In the genomic region with DNA sequence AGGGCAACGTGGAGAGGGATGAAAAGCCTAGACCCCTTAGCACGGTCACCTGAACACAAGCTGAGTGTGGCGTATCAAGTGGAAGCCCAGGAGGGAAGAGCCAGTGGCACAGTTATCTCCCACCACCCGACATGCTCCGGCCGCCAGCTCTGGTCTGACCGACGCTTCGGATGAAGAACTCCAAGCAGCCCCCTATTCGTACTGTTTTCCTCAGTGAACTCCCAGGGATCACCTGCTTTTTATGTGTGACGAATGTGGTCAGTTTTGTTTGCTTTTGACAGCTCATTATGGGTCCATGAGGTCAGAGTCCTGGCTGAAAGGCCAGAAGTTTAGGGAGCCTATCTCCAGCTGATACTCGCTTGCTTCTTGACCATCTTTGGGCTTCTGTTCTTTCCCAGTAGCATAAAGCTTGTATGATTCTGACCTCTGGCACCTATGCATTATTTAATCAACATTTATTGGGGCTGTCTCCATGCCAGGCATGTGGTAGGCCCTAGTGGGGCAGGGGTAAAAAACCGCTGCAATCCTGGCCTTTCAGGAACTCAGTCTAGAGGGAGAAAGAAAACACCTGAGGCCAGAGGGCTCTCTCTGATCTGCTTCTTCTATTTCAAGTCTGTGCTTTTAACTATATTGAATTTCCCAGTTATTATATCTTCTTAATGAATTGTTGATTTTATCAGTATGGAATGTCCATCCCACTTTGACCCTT, we compare ENCODE assay signal across 1 cellular context.
A peak's percentile ranks its signal among the peaks of the same experiment; 100 is the strongest.
TF ChIP-seq lines count a peak whose summit lies in the region.

No MANE protein-coding gene starts in this region.

TF ChIP-seq in HepG2, 621 proteins besides CTCF, POLR2A, EP300 and RAD21 (continued from another document and continues in another):
- no peak for TF ChIP-seq NPAS2 (CRISPR knock-in tag; IDR thresholded peaks at IDR 0.05; ENCODE audit: borderline replicate concordance)
- TF ChIP-seq SRF (IDR thresholded peaks at IDR 0.05; ENCODE audit: low read depth, low read length): peak; percentile 79
- TF ChIP-seq ZNF792 (CRISPR knock-in tag; IDR thresholded peaks at IDR 0.05): no peak
- TF ChIP-seq, protein P1, sequence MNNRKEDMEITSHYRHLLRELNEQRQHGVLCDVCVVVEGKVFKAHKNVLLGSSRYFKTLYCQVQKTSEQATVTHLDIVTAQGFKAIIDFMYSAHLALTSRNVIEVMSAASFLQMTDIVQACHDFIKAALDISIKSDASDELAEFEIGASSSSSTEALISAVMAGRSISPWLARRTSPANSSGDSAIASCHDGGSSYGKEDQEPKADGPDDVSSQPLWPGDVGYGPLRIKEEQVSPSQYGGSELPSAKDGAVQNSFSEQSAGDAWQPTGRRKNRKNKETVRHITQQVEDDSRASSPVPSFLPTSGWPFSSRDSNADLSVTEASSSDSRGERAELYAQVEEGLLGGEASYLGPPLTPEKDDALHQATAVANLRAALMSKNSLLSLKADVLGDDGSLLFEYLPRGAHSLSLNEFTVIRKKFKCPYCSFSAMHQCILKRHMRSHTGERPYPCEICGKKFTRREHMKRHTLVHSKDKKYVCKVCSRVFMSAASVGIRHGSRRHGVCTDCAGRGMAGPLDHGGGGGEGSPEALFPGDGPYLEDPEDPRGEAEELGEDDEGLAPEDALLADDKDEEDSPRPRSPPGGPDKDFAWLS (CRISPR knock-in tag; IDR thresholded peaks at IDR 0.05; ENCODE audit: borderline replicate concordance): 0 out of 2 replicates have a peak, but pooled peaks have one; percentile 67
- TF ChIP-seq MBD4 (IDR thresholded peaks at IDR 0.05; ENCODE audit: borderline replicate concordance, low read length): no peak
- TF ChIP-seq ZBTB38 (CRISPR knock-in tag; IDR thresholded peaks at IDR 0.05): peak; percentile 82
- no peak for TF ChIP-seq HNRNPK (IDR thresholded peaks at IDR 0.05; ENCODE audit: low read depth, low read length, poor library complexity, severe bottlenecking)
- TF ChIP-seq ZBTB3 (CRISPR knock-in tag; IDR thresholded peaks at IDR 0.05; ENCODE audit: borderline replicate concordance, low read depth): peak; percentile 74; the same call in 1 of the 2 replicates
- TF ChIP-seq, protein P2, sequence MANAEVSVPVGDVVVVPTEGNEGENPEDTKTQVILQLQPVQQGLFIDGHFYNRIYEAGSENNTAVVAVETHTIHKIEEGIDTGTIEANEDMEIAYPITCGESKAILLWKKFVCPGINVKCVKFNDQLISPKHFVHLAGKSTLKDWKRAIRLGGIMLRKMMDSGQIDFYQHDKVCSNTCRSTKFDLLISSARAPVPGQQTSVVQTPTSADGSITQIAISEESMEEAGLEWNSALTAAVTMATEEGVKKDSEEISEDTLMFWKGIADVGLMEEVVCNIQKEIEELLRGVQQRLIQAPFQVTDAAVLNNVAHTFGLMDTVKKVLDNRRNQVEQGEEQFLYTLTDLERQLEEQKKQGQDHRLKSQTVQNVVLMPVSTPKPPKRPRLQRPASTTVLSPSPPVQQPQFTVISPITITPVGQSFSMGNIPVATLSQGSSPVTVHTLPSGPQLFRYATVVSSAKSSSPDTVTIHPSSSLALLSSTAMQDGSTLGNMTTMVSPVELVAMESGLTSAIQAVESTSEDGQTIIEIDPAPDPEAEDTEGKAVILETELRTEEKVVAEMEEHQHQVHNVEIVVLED (CRISPR knock-in tag; IDR thresholded peaks at IDR 0.05; ENCODE audit: borderline replicate concordance): peak; percentile 28; the same call in 1 of the 2 replicates
- no peak for TF ChIP-seq CEBPB (IDR thresholded peaks at IDR 0.05; ENCODE audit: borderline replicate concordance, low read depth, low read length)
- peak; percentile 80; the same call in 1 of the 2 replicates for TF ChIP-seq ZNF616 (CRISPR knock-in tag; IDR thresholded peaks at IDR 0.05; ENCODE audit: low read depth)
- peak; percentile 95 for TF ChIP-seq HNF4A (CRISPR knock-in tag; IDR thresholded peaks at IDR 0.05)
- TF ChIP-seq, protein P3, sequence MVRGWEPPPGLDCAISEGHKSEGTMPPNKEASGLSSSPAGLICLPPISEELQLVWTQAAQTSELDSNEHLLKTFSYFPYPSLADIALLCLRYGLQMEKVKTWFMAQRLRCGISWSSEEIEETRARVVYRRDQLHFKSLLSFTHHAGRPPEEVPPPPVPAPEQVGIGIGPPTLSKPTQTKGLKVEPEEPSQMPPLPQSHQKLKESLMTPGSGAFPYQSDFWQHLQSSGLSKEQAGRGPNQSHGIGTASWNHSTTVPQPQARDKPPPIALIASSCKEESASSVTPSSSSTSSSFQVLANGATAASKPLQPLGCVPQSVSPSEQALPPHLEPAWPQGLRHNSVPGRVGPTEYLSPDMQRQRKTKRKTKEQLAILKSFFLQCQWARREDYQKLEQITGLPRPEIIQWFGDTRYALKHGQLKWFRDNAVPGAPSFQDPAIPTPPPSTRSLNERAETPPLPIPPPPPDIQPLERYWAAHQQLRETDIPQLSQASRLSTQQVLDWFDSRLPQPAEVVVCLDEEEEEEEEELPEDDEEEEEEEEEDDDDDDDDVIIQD (CRISPR knock-in tag; IDR thresholded peaks at IDR 0.05; ENCODE audit: low read depth): peak; percentile 73; the same call in 1 of the 2 replicates
- peak; percentile 83 for TF ChIP-seq FOSL2 (CRISPR knock-in tag; IDR thresholded peaks at IDR 0.05)
- TF ChIP-seq, protein P4, sequence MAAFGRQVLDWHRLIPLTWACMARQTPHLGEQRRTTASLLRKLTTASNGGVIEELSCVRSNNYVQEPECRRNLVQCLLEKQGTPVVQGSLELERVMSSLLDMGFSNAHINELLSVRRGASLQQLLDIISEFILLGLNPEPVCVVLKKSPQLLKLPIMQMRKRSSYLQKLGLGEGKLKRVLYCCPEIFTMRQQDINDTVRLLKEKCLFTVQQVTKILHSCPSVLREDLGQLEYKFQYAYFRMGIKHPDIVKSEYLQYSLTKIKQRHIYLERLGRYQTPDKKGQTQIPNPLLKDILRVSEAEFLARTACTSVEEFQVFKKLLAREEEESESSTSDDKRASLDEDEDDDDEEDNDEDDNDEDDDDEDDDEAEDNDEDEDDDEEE (CRISPR knock-in tag; IDR thresholded peaks at IDR 0.05): peak; percentile 61; the same call in 1 of the 2 replicates
- peak; percentile 44; the same call in 1 of the 2 replicates for TF ChIP-seq ZFP41 (CRISPR knock-in tag; IDR thresholded peaks at IDR 0.05; ENCODE audit: borderline replicate concordance)
- peak; percentile 70; the same call in 1 of the 2 replicates for TF ChIP-seq IRF2 (CRISPR knock-in tag; IDR thresholded peaks at IDR 0.05)
- TF ChIP-seq, protein P5, sequence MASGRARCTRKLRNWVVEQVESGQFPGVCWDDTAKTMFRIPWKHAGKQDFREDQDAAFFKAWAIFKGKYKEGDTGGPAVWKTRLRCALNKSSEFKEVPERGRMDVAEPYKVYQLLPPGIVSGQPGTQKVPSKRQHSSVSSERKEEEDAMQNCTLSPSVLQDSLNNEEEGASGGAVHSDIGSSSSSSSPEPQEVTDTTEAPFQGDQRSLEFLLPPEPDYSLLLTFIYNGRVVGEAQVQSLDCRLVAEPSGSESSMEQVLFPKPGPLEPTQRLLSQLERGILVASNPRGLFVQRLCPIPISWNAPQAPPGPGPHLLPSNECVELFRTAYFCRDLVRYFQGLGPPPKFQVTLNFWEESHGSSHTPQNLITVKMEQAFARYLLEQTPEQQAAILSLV (CRISPR knock-in tag; IDR thresholded peaks at IDR 0.05; ENCODE audit: borderline replicate concordance): peak; percentile 85; the same call in 1 of the 2 replicates
- TF ChIP-seq ZNF607 (CRISPR knock-in tag; IDR thresholded peaks at IDR 0.05; ENCODE audit: borderline replicate concordance): peak; percentile 38; the same call in 1 of the 2 replicates
- peak; percentile 92 for TF ChIP-seq ZBTB21 (CRISPR knock-in tag; IDR thresholded peaks at IDR 0.05)
- TF ChIP-seq, protein P6, sequence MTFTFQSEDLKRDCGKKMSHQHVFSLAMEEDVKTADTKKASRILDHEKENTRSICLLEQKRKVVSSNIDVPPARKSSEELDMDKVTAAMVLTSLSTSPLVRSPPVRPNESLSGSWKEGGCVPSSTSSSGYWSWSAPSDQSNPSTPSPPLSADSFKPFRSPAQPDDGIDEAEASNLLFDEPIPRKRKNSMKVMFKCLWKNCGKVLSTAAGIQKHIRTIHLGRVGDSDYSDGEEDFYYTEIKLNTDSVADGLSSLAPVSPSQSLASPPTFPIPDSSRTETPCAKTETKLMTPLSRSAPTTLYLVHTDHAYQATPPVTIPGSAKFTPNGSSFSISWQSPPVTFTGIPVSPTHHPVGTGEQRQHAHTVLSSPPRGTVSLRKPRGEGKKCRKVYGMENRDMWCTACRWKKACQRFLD (CRISPR knock-in tag; IDR thresholded peaks at IDR 0.05; ENCODE audit: borderline replicate concordance): no peak
- TF ChIP-seq ZNF83 (CRISPR knock-in tag; IDR thresholded peaks at IDR 0.05; ENCODE audit: borderline replicate concordance): peak; percentile 89; the same call in 1 of the 2 replicates
- TF ChIP-seq YY1 (IDR thresholded peaks at IDR 0.05; ENCODE audit: insufficient read depth, insufficient replicate concordance, low read depth, low read length): peak; percentile 21
- TF ChIP-seq JDP2 (CRISPR knock-in tag; IDR thresholded peaks at IDR 0.05; ENCODE audit: borderline replicate concordance): no peak
- TF ChIP-seq, protein P7, sequence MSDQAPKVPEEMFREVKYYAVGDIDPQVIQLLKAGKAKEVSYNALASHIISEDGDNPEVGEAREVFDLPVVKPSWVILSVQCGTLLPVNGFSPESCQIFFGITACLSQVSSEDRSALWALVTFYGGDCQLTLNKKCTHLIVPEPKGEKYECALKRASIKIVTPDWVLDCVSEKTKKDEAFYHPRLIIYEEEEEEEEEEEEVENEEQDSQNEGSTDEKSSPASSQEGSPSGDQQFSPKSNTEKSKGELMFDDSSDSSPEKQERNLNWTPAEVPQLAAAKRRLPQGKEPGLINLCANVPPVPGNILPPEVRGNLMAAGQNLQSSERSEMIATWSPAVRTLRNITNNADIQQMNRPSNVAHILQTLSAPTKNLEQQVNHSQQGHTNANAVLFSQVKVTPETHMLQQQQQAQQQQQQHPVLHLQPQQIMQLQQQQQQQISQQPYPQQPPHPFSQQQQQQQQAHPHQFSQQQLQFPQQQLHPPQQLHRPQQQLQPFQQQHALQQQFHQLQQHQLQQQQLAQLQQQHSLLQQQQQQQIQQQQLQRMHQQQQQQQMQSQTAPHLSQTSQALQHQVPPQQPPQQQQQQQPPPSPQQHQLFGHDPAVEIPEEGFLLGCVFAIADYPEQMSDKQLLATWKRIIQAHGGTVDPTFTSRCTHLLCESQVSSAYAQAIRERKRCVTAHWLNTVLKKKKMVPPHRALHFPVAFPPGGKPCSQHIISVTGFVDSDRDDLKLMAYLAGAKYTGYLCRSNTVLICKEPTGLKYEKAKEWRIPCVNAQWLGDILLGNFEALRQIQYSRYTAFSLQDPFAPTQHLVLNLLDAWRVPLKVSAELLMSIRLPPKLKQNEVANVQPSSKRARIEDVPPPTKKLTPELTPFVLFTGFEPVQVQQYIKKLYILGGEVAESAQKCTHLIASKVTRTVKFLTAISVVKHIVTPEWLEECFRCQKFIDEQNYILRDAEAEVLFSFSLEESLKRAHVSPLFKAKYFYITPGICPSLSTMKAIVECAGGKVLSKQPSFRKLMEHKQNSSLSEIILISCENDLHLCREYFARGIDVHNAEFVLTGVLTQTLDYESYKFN (CRISPR knock-in tag; conservative IDR thresholded peaks at IDR 0.05): peak; percentile 91
- TF ChIP-seq ZNF709 (CRISPR knock-in tag; IDR thresholded peaks at IDR 0.05): 0 out of 2 replicates have a peak, but pooled peaks have one; percentile 81
- no peak for TF ChIP-seq EHMT2 (IDR thresholded peaks at IDR 0.05; ENCODE audit: borderline replicate concordance, low read depth, low read length)
- TF ChIP-seq HOXA3 (CRISPR knock-in tag; IDR thresholded peaks at IDR 0.05): peak; percentile 73; the same call in 1 of the 2 replicates
- TF ChIP-seq, protein P8, sequence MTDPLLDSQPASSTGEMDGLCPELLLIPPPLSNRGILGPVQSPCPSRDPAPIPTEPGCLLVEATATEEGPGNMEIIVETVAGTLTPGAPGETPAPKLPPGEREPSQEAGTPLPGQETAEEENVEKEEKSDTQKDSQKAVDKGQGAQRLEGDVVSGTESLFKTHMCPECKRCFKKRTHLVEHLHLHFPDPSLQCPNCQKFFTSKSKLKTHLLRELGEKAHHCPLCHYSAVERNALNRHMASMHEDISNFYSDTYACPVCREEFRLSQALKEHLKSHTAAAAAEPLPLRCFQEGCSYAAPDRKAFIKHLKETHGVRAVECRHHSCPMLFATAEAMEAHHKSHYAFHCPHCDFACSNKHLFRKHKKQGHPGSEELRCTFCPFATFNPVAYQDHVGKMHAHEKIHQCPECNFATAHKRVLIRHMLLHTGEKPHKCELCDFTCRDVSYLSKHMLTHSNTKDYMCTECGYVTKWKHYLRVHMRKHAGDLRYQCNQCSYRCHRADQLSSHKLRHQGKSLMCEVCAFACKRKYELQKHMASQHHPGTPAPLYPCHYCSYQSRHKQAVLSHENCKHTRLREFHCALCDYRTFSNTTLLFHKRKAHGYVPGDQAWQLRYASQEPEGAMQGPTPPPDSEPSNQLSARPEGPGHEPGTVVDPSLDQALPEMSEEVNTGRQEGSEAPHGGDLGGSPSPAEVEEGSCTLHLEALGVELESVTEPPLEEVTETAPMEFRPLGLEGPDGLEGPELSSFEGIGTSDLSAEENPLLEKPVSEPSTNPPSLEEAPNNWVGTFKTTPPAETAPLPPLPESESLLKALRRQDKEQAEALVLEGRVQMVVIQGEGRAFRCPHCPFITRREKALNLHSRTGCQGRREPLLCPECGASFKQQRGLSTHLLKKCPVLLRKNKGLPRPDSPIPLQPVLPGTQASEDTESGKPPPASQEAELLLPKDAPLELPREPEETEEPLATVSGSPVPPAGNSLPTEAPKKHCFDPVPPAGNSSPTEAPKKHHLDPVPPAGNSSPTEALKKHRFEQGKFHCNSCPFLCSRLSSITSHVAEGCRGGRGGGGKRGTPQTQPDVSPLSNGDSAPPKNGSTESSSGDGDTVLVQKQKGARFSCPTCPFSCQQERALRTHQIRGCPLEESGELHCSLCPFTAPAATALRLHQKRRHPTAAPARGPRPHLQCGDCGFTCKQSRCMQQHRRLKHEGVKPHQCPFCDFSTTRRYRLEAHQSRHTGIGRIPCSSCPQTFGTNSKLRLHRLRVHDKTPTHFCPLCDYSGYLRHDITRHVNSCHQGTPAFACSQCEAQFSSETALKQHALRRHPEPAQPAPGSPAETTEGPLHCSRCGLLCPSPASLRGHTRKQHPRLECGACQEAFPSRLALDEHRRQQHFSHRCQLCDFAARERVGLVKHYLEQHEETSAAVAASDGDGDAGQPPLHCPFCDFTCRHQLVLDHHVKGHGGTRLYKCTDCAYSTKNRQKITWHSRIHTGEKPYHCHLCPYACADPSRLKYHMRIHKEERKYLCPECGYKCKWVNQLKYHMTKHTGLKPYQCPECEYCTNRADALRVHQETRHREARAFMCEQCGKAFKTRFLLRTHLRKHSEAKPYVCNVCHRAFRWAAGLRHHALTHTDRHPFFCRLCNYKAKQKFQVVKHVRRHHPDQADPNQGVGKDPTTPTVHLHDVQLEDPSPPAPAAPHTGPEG (CRISPR knock-in tag; IDR thresholded peaks at IDR 0.05): no peak
- no peak for TF ChIP-seq TSC22D2 (CRISPR knock-in tag; IDR thresholded peaks at IDR 0.05; ENCODE audit: borderline replicate concordance)
- TF ChIP-seq, protein P9, sequence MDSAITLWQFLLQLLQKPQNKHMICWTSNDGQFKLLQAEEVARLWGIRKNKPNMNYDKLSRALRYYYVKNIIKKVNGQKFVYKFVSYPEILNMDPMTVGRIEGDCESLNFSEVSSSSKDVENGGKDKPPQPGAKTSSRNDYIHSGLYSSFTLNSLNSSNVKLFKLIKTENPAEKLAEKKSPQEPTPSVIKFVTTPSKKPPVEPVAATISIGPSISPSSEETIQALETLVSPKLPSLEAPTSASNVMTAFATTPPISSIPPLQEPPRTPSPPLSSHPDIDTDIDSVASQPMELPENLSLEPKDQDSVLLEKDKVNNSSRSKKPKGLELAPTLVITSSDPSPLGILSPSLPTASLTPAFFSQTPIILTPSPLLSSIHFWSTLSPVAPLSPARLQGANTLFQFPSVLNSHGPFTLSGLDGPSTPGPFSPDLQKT (CRISPR knock-in tag; IDR thresholded peaks at IDR 0.05; ENCODE audit: borderline replicate concordance): no peak
- TF ChIP-seq PHF8 (CRISPR knock-in tag; IDR thresholded peaks at IDR 0.05): 0 out of 2 replicates have a peak, but pooled peaks have one; percentile 11
- peak; percentile 73; the same call in 1 of the 2 replicates for TF ChIP-seq ZMYM2 (CRISPR knock-in tag; IDR thresholded peaks at IDR 0.05)
- no peak for TF ChIP-seq FOXA1 (IDR thresholded peaks at IDR 0.05)
- TF ChIP-seq FOXA1 (CRISPR knock-in tag; IDR thresholded peaks at IDR 0.05): peak; percentile 43; the same call in 1 of the 2 replicates
- no peak for TF ChIP-seq ZNF780A (CRISPR knock-in tag; IDR thresholded peaks at IDR 0.05)
